1 cellular context compared by ENCODE assay signal in genomic region chr7:131057015-131057518, GRCh38.
TF ChIP-seq lines count a peak whose summit lies in the region.

No MANE protein-coding gene starts in this region.

TF ChIP-seq in HepG2, 621 proteins besides CTCF, POLR2A, EP300 and RAD21 (continued from another document and continues in another):
- TF ChIP-seq, protein P1, sequence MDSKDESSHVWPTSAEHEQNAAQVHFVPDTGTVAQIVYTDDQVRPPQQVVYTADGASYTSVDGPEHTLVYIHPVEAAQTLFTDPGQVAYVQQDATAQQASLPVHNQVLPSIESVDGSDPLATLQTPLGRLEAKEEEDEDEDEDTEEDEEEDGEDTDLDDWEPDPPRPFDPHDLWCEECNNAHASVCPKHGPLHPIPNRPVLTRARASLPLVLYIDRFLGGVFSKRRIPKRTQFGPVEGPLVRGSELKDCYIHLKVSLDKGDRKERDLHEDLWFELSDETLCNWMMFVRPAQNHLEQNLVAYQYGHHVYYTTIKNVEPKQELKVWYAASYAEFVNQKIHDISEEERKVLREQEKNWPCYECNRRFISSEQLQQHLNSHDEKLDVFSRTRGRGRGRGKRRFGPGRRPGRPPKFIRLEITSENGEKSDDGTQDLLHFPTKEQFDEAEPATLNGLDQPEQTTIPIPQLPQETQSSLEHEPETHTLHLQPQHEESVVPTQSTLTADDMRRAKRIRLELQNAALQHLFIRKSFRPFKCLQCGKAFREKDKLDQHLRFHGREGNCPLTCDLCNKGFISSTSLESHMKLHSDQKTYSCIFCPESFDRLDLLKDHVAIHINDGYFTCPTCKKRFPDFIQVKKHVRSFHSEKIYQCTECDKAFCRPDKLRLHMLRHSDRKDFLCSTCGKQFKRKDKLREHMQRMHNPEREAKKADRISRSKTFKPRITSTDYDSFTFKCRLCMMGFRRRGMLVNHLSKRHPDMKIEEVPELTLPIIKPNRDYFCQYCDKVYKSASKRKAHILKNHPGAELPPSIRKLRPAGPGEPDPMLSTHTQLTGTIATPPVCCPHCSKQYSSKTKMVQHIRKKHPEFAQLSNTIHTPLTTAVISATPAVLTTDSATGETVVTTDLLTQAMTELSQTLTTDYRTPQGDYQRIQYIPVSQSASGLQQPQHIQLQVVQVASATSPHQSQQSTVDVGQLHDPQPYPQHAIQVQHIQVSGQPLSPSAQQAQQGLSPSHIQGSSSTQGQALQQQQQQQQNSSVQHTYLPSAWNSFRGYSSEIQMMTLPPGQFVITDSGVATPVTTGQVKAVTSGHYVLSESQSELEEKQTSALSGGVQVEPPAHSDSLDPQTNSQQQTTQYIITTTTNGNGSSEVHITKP (CRISPR knock-in tag; IDR thresholded peaks at IDR 0.05; ENCODE audit: low read depth) = peak; percentile 45; the same call in 1 of the 2 replicates
- TF ChIP-seq RFXANK (CRISPR knock-in tag; IDR thresholded peaks at IDR 0.05) = 0 out of 2 replicates have a peak, but pooled peaks have one; percentile 57
- no peak for TF ChIP-seq ZNF552 (CRISPR knock-in tag; IDR thresholded peaks at IDR 0.05; ENCODE audit: borderline replicate concordance)
- no peak for TF ChIP-seq ZXDC (CRISPR knock-in tag; IDR thresholded peaks at IDR 0.05)
- no peak for TF ChIP-seq ZNF143 (CRISPR knock-in tag; IDR thresholded peaks at IDR 0.05)
- TF ChIP-seq ZNF556 (CRISPR knock-in tag; IDR thresholded peaks at IDR 0.05; ENCODE audit: borderline replicate concordance) = no peak
- TF ChIP-seq, protein P2, sequence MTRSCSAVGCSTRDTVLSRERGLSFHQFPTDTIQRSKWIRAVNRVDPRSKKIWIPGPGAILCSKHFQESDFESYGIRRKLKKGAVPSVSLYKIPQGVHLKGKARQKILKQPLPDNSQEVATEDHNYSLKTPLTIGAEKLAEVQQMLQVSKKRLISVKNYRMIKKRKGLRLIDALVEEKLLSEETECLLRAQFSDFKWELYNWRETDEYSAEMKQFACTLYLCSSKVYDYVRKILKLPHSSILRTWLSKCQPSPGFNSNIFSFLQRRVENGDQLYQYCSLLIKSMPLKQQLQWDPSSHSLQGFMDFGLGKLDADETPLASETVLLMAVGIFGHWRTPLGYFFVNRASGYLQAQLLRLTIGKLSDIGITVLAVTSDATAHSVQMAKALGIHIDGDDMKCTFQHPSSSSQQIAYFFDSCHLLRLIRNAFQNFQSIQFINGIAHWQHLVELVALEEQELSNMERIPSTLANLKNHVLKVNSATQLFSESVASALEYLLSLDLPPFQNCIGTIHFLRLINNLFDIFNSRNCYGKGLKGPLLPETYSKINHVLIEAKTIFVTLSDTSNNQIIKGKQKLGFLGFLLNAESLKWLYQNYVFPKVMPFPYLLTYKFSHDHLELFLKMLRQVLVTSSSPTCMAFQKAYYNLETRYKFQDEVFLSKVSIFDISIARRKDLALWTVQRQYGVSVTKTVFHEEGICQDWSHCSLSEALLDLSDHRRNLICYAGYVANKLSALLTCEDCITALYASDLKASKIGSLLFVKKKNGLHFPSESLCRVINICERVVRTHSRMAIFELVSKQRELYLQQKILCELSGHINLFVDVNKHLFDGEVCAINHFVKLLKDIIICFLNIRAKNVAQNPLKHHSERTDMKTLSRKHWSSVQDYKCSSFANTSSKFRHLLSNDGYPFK (CRISPR knock-in tag; IDR thresholded peaks at IDR 0.05; ENCODE audit: borderline replicate concordance) = no peak
- no peak for TF ChIP-seq ZNF563 (CRISPR knock-in tag; IDR thresholded peaks at IDR 0.05)
- TF ChIP-seq ZNF709 (CRISPR knock-in tag; IDR thresholded peaks at IDR 0.05) = no peak
- TF ChIP-seq, protein P3, sequence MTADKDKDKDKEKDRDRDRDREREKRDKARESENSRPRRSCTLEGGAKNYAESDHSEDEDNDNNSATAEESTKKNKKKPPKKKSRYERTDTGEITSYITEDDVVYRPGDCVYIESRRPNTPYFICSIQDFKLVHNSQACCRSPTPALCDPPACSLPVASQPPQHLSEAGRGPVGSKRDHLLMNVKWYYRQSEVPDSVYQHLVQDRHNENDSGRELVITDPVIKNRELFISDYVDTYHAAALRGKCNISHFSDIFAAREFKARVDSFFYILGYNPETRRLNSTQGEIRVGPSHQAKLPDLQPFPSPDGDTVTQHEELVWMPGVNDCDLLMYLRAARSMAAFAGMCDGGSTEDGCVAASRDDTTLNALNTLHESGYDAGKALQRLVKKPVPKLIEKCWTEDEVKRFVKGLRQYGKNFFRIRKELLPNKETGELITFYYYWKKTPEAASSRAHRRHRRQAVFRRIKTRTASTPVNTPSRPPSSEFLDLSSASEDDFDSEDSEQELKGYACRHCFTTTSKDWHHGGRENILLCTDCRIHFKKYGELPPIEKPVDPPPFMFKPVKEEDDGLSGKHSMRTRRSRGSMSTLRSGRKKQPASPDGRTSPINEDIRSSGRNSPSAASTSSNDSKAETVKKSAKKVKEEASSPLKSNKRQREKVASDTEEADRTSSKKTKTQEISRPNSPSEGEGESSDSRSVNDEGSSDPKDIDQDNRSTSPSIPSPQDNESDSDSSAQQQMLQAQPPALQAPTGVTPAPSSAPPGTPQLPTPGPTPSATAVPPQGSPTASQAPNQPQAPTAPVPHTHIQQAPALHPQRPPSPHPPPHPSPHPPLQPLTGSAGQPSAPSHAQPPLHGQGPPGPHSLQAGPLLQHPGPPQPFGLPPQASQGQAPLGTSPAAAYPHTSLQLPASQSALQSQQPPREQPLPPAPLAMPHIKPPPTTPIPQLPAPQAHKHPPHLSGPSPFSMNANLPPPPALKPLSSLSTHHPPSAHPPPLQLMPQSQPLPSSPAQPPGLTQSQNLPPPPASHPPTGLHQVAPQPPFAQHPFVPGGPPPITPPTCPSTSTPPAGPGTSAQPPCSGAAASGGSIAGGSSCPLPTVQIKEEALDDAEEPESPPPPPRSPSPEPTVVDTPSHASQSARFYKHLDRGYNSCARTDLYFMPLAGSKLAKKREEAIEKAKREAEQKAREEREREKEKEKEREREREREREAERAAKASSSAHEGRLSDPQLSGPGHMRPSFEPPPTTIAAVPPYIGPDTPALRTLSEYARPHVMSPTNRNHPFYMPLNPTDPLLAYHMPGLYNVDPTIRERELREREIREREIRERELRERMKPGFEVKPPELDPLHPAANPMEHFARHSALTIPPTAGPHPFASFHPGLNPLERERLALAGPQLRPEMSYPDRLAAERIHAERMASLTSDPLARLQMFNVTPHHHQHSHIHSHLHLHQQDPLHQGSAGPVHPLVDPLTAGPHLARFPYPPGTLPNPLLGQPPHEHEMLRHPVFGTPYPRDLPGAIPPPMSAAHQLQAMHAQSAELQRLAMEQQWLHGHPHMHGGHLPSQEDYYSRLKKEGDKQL (CRISPR knock-in tag; IDR thresholded peaks at IDR 0.05; ENCODE audit: low read depth) = peak; percentile 78; the same call in 1 of the 2 replicates
- TF ChIP-seq, protein P4, sequence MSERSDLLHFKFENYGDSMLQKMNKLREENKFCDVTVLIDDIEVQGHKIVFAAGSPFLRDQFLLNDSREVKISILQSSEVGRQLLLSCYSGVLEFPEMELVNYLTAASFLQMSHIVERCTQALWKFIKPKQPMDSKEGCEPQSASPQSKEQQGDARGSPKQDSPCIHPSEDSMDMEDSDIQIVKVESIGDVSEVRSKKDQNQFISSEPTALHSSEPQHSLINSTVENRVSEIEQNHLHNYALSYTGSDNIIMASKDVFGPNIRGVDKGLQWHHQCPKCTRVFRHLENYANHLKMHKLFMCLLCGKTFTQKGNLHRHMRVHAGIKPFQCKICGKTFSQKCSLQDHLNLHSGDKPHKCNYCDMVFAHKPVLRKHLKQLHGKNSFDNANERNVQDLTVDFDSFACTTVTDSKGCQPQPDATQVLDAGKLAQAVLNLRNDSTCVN (CRISPR knock-in tag; IDR thresholded peaks at IDR 0.05; ENCODE audit: borderline replicate concordance) = no peak
- no peak for TF ChIP-seq TCF12 (IDR thresholded peaks at IDR 0.05)
- TF ChIP-seq TCF12 (CRISPR knock-in tag; IDR thresholded peaks at IDR 0.05) = 0 out of 2 replicates have a peak, but pooled peaks have one; percentile 33
- TF ChIP-seq HHEX (CRISPR knock-in tag; IDR thresholded peaks at IDR 0.05) = peak; percentile 38; the same call in 1 of the 2 replicates
- TF ChIP-seq KLF13 (CRISPR knock-in tag; IDR thresholded peaks at IDR 0.05) = no peak
- TF ChIP-seq, protein P5, sequence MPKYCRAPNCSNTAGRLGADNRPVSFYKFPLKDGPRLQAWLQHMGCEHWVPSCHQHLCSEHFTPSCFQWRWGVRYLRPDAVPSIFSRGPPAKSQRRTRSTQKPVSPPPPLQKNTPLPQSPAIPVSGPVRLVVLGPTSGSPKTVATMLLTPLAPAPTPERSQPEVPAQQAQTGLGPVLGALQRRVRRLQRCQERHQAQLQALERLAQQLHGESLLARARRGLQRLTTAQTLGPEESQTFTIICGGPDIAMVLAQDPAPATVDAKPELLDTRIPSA (CRISPR knock-in tag; IDR thresholded peaks at IDR 0.05; ENCODE audit: borderline replicate concordance) = no peak
- TF ChIP-seq TOPORS (CRISPR knock-in tag; IDR thresholded peaks at IDR 0.05) = no peak
- TF ChIP-seq CEBPB (IDR thresholded peaks at IDR 0.05; ENCODE audit: borderline replicate concordance, low read depth, low read length) = no peak
- 0 out of 2 replicates have a peak, but pooled peaks have one; percentile 33 for TF ChIP-seq TOE1 (CRISPR knock-in tag; IDR thresholded peaks at IDR 0.05)
- no peak for TF ChIP-seq ZNF326 (CRISPR knock-in tag; IDR thresholded peaks at IDR 0.05; ENCODE audit: borderline replicate concordance)
- 0 out of 2 replicates have a peak, but pooled peaks have one; percentile 56 for TF ChIP-seq ARID3A (IDR thresholded peaks at IDR 0.05; ENCODE audit: low read depth, low read length)
- TF ChIP-seq, protein P6, sequence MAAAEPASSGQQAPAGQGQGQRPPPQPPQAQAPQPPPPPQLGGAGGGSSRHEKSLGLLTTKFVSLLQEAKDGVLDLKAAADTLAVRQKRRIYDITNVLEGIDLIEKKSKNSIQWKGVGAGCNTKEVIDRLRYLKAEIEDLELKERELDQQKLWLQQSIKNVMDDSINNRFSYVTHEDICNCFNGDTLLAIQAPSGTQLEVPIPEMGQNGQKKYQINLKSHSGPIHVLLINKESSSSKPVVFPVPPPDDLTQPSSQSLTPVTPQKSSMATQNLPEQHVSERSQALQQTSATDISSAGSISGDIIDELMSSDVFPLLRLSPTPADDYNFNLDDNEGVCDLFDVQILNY (CRISPR knock-in tag; conservative IDR thresholded peaks at IDR 0.05) = no peak
- no peak for TF ChIP-seq FOXA1 (IDR thresholded peaks at IDR 0.05)
- peak; percentile 88 for TF ChIP-seq FOXA1 (CRISPR knock-in tag; IDR thresholded peaks at IDR 0.05)
- TF ChIP-seq HNF4G (IDR thresholded peaks at IDR 0.05; ENCODE audit: borderline replicate concordance, low read depth, low read length) = no peak
- TF ChIP-seq HNF4G (CRISPR knock-in tag; IDR thresholded peaks at IDR 0.05; ENCODE audit: borderline replicate concordance, low read depth) = no peak
- TF ChIP-seq ADNP (CRISPR knock-in tag; IDR thresholded peaks at IDR 0.05) = no peak
- no peak for TF ChIP-seq PHB2 (IDR thresholded peaks at IDR 0.05; ENCODE audit: partially characterized antibody)
- TF ChIP-seq ZNF354B (CRISPR knock-in tag; IDR thresholded peaks at IDR 0.05) = no peak
- TF ChIP-seq ZEB1 (IDR thresholded peaks at IDR 0.05; ENCODE audit: insufficient replicate concordance, low read depth) = peak; percentile 40
- peak; percentile 51; the same call in 1 of the 2 replicates for TF ChIP-seq SNAPC2 (CRISPR knock-in tag; IDR thresholded peaks at IDR 0.05)
- TF ChIP-seq ZNF616 (CRISPR knock-in tag; IDR thresholded peaks at IDR 0.05; ENCODE audit: low read depth) = no peak
- no peak for TF ChIP-seq SP4 (CRISPR knock-in tag; IDR thresholded peaks at IDR 0.05)
- no peak for TF ChIP-seq MAZ (IDR thresholded peaks at IDR 0.05; ENCODE audit: borderline replicate concordance, low read depth, low read length)
- TF ChIP-seq MAZ (CRISPR knock-in tag; IDR thresholded peaks at IDR 0.05; ENCODE audit: low read depth) = no peak
- TF ChIP-seq EHMT2 (IDR thresholded peaks at IDR 0.05; ENCODE audit: borderline replicate concordance, low read depth, low read length) = peak; percentile 74; the same call in 1 of the 2 replicates
- TF ChIP-seq ZNF160 (CRISPR knock-in tag; IDR thresholded peaks at IDR 0.05) = no peak
- no peak for TF ChIP-seq RBFOX2 (IDR thresholded peaks at IDR 0.05; ENCODE audit: low read depth, low read length)
- no peak for TF ChIP-seq GPN1 (CRISPR knock-in tag; IDR thresholded peaks at IDR 0.05; ENCODE audit: borderline replicate concordance)
- no peak for TF ChIP-seq XRCC5 (optimal IDR thresholded peaks at IDR 0.05; ENCODE audit: low read length)
- peak; percentile 98 for TF ChIP-seq FOXA3 (CRISPR knock-in tag; IDR thresholded peaks at IDR 0.05)
- no peak for TF ChIP-seq ZNF274 (CRISPR knock-in tag; IDR thresholded peaks at IDR 0.05)
- TF ChIP-seq RARA (CRISPR knock-in tag; IDR thresholded peaks at IDR 0.05) = peak; percentile 91
- TF ChIP-seq ZSCAN29 (CRISPR knock-in tag; conservative IDR thresholded peaks at IDR 0.05) = no peak
- TF ChIP-seq ZBTB8A (CRISPR knock-in tag; IDR thresholded peaks at IDR 0.05; ENCODE audit: borderline replicate concordance, low read depth) = no peak
- TF ChIP-seq ZNF816 (CRISPR knock-in tag; IDR thresholded peaks at IDR 0.05; ENCODE audit: borderline replicate concordance) = peak; percentile 65; the same call in 1 of the 2 replicates
